In genomic region chr2:107361951-107362350, GRCh38 we compare ENCODE assay signal across 16 cellular contexts.
"Had no signal": no experiment of that assay in that cellular context is flagged by ENCODE, and none has a peak within 500 bp of the region (broad histone marks: within the 10 kb centered on the region; RNA-seq: fewer than 3 reads in every experiment).

No MANE protein-coding gene starts in this region.

- DNase-seq: activated CD4-positive, alpha-beta memory T cell treated with anti-CD3 and anti-CD28 coated beads, Interleukin-2, amount 10 ng/mL, durations not matched to agents 7 days and 5 days; activated CD4-positive, alpha-beta T cell treated with anti-CD3 and anti-CD28 coated beads for 4 hours; activated gamma-delta T cell; activated T-cell treated with anti-CD3 and anti-CD28 coated beads, Interleukin-2, amount 50 U/mL, for 48 hours; amniotic stem cell; cerebellar nuclear complex; effector memory CD4-positive, alpha-beta T cell; gastrocnemius medialis; left lung; natural killer cell; sigmoid colon; stimulated activated CD4-positive, alpha-beta T cell treated with anti-CD3 and anti-CD28 coated beads, Interleukin-1b, Interleukin-23, amount 100 ng/mL, for 48 hours; stomach; T-helper 17 cell; tibial artery had no signal

- H3K9me3 ChIP-seq: gastrocnemius medialis, sigmoid colon, stomach, tibial artery had no signal

- H3K4me3 ChIP-seq: gastrocnemius medialis, left lung, sigmoid colon, stomach, tibial artery had no signal

- H3K27me3 ChIP-seq: gastrocnemius medialis, left lung, sigmoid colon, stomach, tibial artery had no signal

- H3K27ac ChIP-seq: epithelial cell of prostate, gastrocnemius medialis, left lung, sigmoid colon, stomach, tibial artery had no signal

- H3K36me3 ChIP-seq: gastrocnemius medialis, left lung, sigmoid colon, stomach, tibial artery had no signal

- H3K4me1 ChIP-seq: gastrocnemius medialis, left lung, sigmoid colon, stomach, tibial artery had no signal
